13 cellular contexts compared by ENCODE assay signal in genomic region chr12:52126050-52126604, GRCh38. TPM values are rescaled to one million over a fixed set of nuclear protein-coding genes. Genes with fewer than 3 reads are reported as not detected.
DNase-seq lines count a peak whose midpoint lies in the region; ATAC-seq, FAIRE-seq and TF ChIP-seq lines count a peak whose summit lies in the region.
"Had no signal": no experiment of that assay in that cellular context is flagged by ENCODE, and none has a peak within 500 bp of the region (broad histone marks: within the 10 kb centered on the region; RNA-seq: fewer than 3 reads in every experiment).

No MANE protein-coding gene starts in this region.

- no peak for TF ChIP-seq POLR2A in HepG2 (IDR thresholded peaks at IDR 0.05; ENCODE audit: insufficient read depth in 1 of 2, low read depth in 2 of 2, low read length in 2 of 2)

- CTCF ChIA-PET in HepG2 (lab: Yijun Ruan, JAX; ENCODE audit: low intra/inter-chr PET ratio, low total read pairs), result no interaction called here
- CTCF ChIA-PET in activated naive CD4-positive, alpha-beta T cell treated with anti-CD3 and anti-CD28 coated beads, Interleukin-2, amount 10 ng/mL, durations not matched to agents 7 days and 5 days (lab: Charles Lee), result interaction anchor here (0.9 to 5.7 kb wide), 4 partner anchors 9 to 246 kb away, joined by 3 to 94 read pairs (median 4); no protein-coding TSS in a partner anchor

- no peak overlapping the region for H3K9ac ChIP-seq in liver (ENCODE audit: low read depth in 1 of 2, low read length in 2 of 2)
- H3K9ac ChIP-seq in HepG2 (ENCODE audit: insufficient read depth, low read depth, low read length), result no peak overlapping the region

- POLR2A ChIA-PET in HepG2 (lab: Yijun Ruan, JAX), result no interaction called here

- H3K4me1 ChIP-seq in liver (ENCODE audit: control insufficient read depth in 4 of 4, insufficient read depth in 4 of 4, low read length in 3 of 4) (peaks cover 2 to 21% (median 13%) of the 10 kb centered on the region in 4 donors), HepG2 (ENCODE audit: insufficient read depth, low read length) (peaks cover 30% of the 10 kb centered on the region), ectodermal cell (ENCODE audit: control insufficient read depth, insufficient read depth, low read length) (peaks cover 26% of the 10 kb centered on the region), mesodermal cell (ENCODE audit: control insufficient read depth, insufficient read depth, low read length, poor library complexity, severe bottlenecking) (peaks cover 11% of the 10 kb centered on the region)

- ATAC-seq in HepG2 (no peak), GM18867 (IDR thresholded peaks at IDR 0.05; ENCODE audit: unreplicated experiment) (no peak), HG03025 (IDR thresholded peaks at IDR 0.05; ENCODE audit: low FRiP score, unreplicated experiment) (no peak)

- no peak overlapping the region for H3K27ac Mint-ChIP-seq in activated naive CD4-positive, alpha-beta T cell treated with anti-CD3 and anti-CD28 coated beads, Interleukin-2, amount 10 ng/mL, durations not matched to agents 7 days and 5 days

- no peaks in the 10 kb centered on the region for H3K36me3 Mint-ChIP-seq in activated naive CD4-positive, alpha-beta T cell treated with anti-CD3 and anti-CD28 coated beads, Interleukin-2, amount 10 ng/mL, durations not matched to agents 7 days and 5 days

- intact Hi-C loops in HepG2 (cut with micrococcal nuclease; ENCODE audit: unreplicated experiment), result no loop called here

- H3K4me3 ChIP-seq in liver (ENCODE audit: low read depth in 1 of 3, low read length in 3 of 3), result no peak overlapping the region
- H3K4me3 ChIP-seq in HepG2 (replicated peaks in 1 of 3; ENCODE audit: insufficient read depth in 1 of 3, low read depth in 2 of 3, low read length in 3 of 3), result no peak overlapping the region
- H3K4me3 ChIP-seq in ectodermal cell (ENCODE audit: insufficient read depth, low read depth, low read length), result peak overlapping the region; percentile 3
- no peak overlapping the region for H3K4me3 ChIP-seq in mesodermal cell (ENCODE audit: extremely low read depth, insufficient read depth, low read length, poor library complexity, severe bottlenecking)
- H3K4me3 ChIP-seq: skin epidermis had no signal

- no peaks in the 10 kb centered on the region for H3K9me3 Mint-ChIP-seq in activated naive CD4-positive, alpha-beta T cell treated with anti-CD3 and anti-CD28 coated beads, Interleukin-2, amount 10 ng/mL, durations not matched to agents 7 days and 5 days

- H3K27me3 Mint-ChIP-seq in activated naive CD4-positive, alpha-beta T cell treated with anti-CD3 and anti-CD28 coated beads, Interleukin-2, amount 10 ng/mL, durations not matched to agents 7 days and 5 days, result peaks cover 64% of the 10 kb centered on the region

- whole genome bisulfite sequencing in liver, result 86% methylated on average over 2 of the region's 2 CpGs
- WGBS in HepG2 (ENCODE audit: low lambda C conversion rate), result 0% methylated on average over 1 of the region's 2 CpGs
- WGBS in ectodermal cell, 2 experiments, result 80 to 88% methylated on average over 2 of the region's 2 CpGs
- WGBS in mesodermal cell (ENCODE audit: insufficient coverage in 2 of 2), 2 experiments, result 100% methylated on average over 1 of the region's 2 CpGs

- in situ Hi-C loops in HepG2 (cut with HindIII; ENCODE audit: extremely low pct_ligation_motif_present, low pct_unique_long_range_greater_than_20kb), result loop anchor here (25.0 kb wide), 2 partner anchors 411 to 861 kb away; no protein-coding TSS in a partner anchor

- peaks cover 2% of the 10 kb centered on the region for H3K4me1 Mint-ChIP-seq in activated naive CD4-positive, alpha-beta T cell treated with anti-CD3 and anti-CD28 coated beads, Interleukin-2, amount 10 ng/mL, durations not matched to agents 7 days and 5 days

- H3K9me3 ChIP-seq in liver (ENCODE audit: control insufficient read depth in 4 of 4, low read length in 3 of 4), result no peaks in the 10 kb centered on the region
- no peaks in the 10 kb centered on the region for H3K9me3 ChIP-seq in HepG2 (ENCODE audit: low read length)
- no peaks in the 10 kb centered on the region for H3K9me3 ChIP-seq in ectodermal cell (ENCODE audit: control insufficient read depth, low read length)
- H3K9me3 ChIP-seq in mesodermal cell (ENCODE audit: control insufficient read depth, low read length), result no peaks in the 10 kb centered on the region

- TF ChIP-seq RAD21 in liver (IDR thresholded peaks at IDR 0.05) (no peak), HepG2 (CRISPR knock-in tag; IDR thresholded peaks at IDR 0.05) (no peak)

- no peak for TF ChIP-seq EP300 in HepG2 (IDR thresholded peaks at IDR 0.05; ENCODE audit: low read depth in 2 of 2, low read length in 2 of 2)
- no peak for TF ChIP-seq EP300 in HepG2 (CRISPR knock-in tag; IDR thresholded peaks at IDR 0.05; ENCODE audit: borderline replicate concordance)

- H3K27me3 ChIP-seq in liver (ENCODE audit: control insufficient read depth in 4 of 4, insufficient read depth in 4 of 4, low read length in 3 of 4) (no peaks in the 10 kb centered on the region), HepG2 (ENCODE audit: control insufficient read depth in 1 of 2, insufficient read depth in 2 of 2, low read length in 2 of 2) (peaks cover 4 to 36% of the 10 kb centered on the region in 2 experiments; a peak in 3 of 5 replicates), ectodermal cell (ENCODE audit: control insufficient read depth, insufficient read depth, low read length, poor library complexity, severe bottlenecking) (no peaks in the 10 kb centered on the region)

- H3K4me2 ChIP-seq in HepG2 (ENCODE audit: low read depth, low read length), result no peak overlapping the region

- H3K27ac ChIP-seq in liver (ENCODE audit: low read depth in 1 of 2, low read length in 2 of 2) (peak overlapping the region; percentile 36 to 48), HepG2 (ENCODE audit: extremely low read length, insufficient read depth, low read length) (no peak overlapping the region), ectodermal cell (ENCODE audit: insufficient read depth, low read depth, low read length, poor library complexity, severe bottlenecking) (no peak overlapping the region), mesodermal cell (ENCODE audit: low read depth, low read length, severe bottlenecking) (peak overlapping the region; percentile 72)

- DNase-seq in HepG2 (ENCODE audit: low spot score), result no peak
- no peak for DNase-seq in activated effector memory CD4-positive, alpha-beta T cell treated with Interleukin-2 at 50 U/mL for 16 hours
- no peak for DNase-seq in activated naive CD4-positive, alpha-beta T cell treated with anti-CD3 and anti-CD28 coated beads, Interleukin-2, amount 10 ng/mL, durations not matched to agents 7 days and 5 days
- DNase-seq: activated CD8-positive, alpha-beta memory T cell treated with anti-CD3 and anti-CD28 coated beads, Interleukin-2, amount 50 U/mL, for 4 hours; amygdala; MM.1S had no signal

- no peaks in the 10 kb centered on the region for H3K79me2 ChIP-seq in HepG2 (ENCODE audit: insufficient read depth, low read length)

- BruUV-seq in HepG2 (replicated peaks; lab: Mats Ljungman, UMichigan), result no TSS peak

- TF ChIP-seq CTCF in liver (IDR thresholded peaks at IDR 0.05; ENCODE audit: low read depth, low read length, missing input control) (no peak), HepG2 (CRISPR knock-in tag; IDR thresholded peaks at IDR 0.05) (no peak)

- no peaks in the 10 kb centered on the region for H4K20me1 ChIP-seq in HepG2 (ENCODE audit: insufficient read depth, low read length)

- no peak overlapping the region for H2AFZ ChIP-seq in HepG2 (ENCODE audit: low read length)

- FAIRE-seq in HepG2 (lab: Jason Lieb, UNC), result no peak
- FAIRE-seq: GM18507 had no signal

- no peak overlapping the region for H3K4me3 Mint-ChIP-seq in activated naive CD4-positive, alpha-beta T cell treated with anti-CD3 and anti-CD28 coated beads, Interleukin-2, amount 10 ng/mL, durations not matched to agents 7 days and 5 days

- H3K36me3 ChIP-seq in liver (ENCODE audit: control insufficient read depth in 4 of 4, insufficient read depth in 3 of 4, low read depth in 1 of 4, low read length in 3 of 4), result no peaks in the 10 kb centered on the region
- H3K36me3 ChIP-seq in HepG2 (replicated peaks in 1 of 2; ENCODE audit: control insufficient read depth in 1 of 2, insufficient read depth in 2 of 2, low read length in 2 of 2), result no peaks in the 10 kb centered on the region
- no peaks in the 10 kb centered on the region for H3K36me3 ChIP-seq in ectodermal cell (ENCODE audit: control insufficient read depth, insufficient read depth, low read length)
- no peaks in the 10 kb centered on the region for H3K36me3 ChIP-seq in mesodermal cell (ENCODE audit: control insufficient read depth, insufficient read depth, low read length)

RNA-seq across cellular contexts. Expression of gene SMIM41, which starts 46.6 kb away (rescaled TPM):
- total RNA-seq in liver, result under 1 TPM in 1 of 2 donors, not detected in 1; 0.50 TPM
- polyA plus RNA-seq in liver, result under 1 TPM; 0.03 to 0.24 TPM
- total RNA-seq in HepG2 (2016; rRNA removed; fragmentation: Illumina TruSeq; extraction: Trizol), result not detected in 2 replicates
- not detected in 2 replicates for total RNA-seq in HepG2 (2016; cell fraction: cytosol; rRNA removed; fragmentation: Illumina TruSeq; extraction: Trizol; ENCODE audit: low read depth)
- not detected in 2 replicates for total RNA-seq in HepG2 (2016; cell fraction: insoluble cytoplasmic fraction; rRNA removed; fragmentation: Illumina TruSeq; extraction: Trizol)
- total RNA-seq in HepG2 (2016; cell fraction: membrane; rRNA removed; fragmentation: Illumina TruSeq; extraction: Trizol), result not detected in 2 replicates
- total RNA-seq in HepG2 (2016; cell fraction: nucleus; rRNA removed; fragmentation: Illumina TruSeq; extraction: Trizol), result not detected in 2 replicates
- 0.07 TPM in 1 of 2 replicates, not detected in the other for polyA plus RNA-seq in HepG2 (2011; rRNA removed)
- polyA plus RNA-seq in HepG2 (2011; cell fraction: cytosol; rRNA removed), result not detected in 2 replicates
- polyA plus RNA-seq in HepG2 (2011; cell fraction: nucleus; rRNA removed), result not detected in 2 replicates
- not detected in 2 replicates for polyA plus RNA-seq in HepG2 (2012)
- not detected in 2 replicates for polyA plus RNA-seq in HepG2 (2016; cell fraction: cytosol; fragmentation: Illumina TruSeq; extraction: Trizol; ENCODE audit: low read depth)
- polyA plus RNA-seq in HepG2 (2016; cell fraction: insoluble cytoplasmic fraction; fragmentation: Illumina TruSeq; extraction: Trizol; ENCODE audit: low read depth), result not detected in 2 replicates
- polyA plus RNA-seq in HepG2 (2016; cell fraction: membrane; fragmentation: Illumina TruSeq; extraction: Trizol; ENCODE audit: low read depth), result not detected in 2 replicates
- polyA plus RNA-seq in HepG2 (2016; cell fraction: nucleus; fragmentation: Illumina TruSeq; extraction: Trizol; ENCODE audit: insufficient read depth, low read depth), result not detected in 2 replicates
- polyA minus RNA-seq in HepG2 (2011; rRNA and poly(A)+ RNA removed; ENCODE audit: low replicate concordance), result not detected in 2 replicates
- polyA minus RNA-seq in HepG2 (2011; cell fraction: cytosol; rRNA and poly(A)+ RNA removed), result not detected in 2 replicates
- polyA minus RNA-seq in HepG2 (2011; cell fraction: nucleus; rRNA and poly(A)+ RNA removed), result 0.39 TPM in 1 of 2 replicates, not detected in the other
- not detected for polyA plus RNA-seq in ectodermal cell (2013, experiment 1 of 4)
- polyA plus RNA-seq in ectodermal cell (2013, experiment 2 of 4), result not detected
- not detected for polyA plus RNA-seq in ectodermal cell (2013, experiment 3 of 4)
- not detected for polyA plus RNA-seq in ectodermal cell (2013, experiment 4 of 4)
- polyA plus RNA-seq in mesodermal cell (2013, experiment 1 of 2), result not detected
- polyA plus RNA-seq in mesodermal cell (2013, experiment 2 of 2), result not detected

RNA-seq across cellular contexts. Expression of gene ATG101, which starts 56.3 kb away (rescaled TPM):
- total RNA-seq in liver, result 10 to 100 TPM; 12.9 to 28.4 TPM
- 10 to 100 TPM; 30.5 to 31.8 TPM for polyA plus RNA-seq in liver
- 66.7 and 67.7 TPM in 2 replicates for total RNA-seq in HepG2 (2016; rRNA removed; fragmentation: Illumina TruSeq; extraction: Trizol)
- total RNA-seq in HepG2 (2016; cell fraction: cytosol; rRNA removed; fragmentation: Illumina TruSeq; extraction: Trizol; ENCODE audit: low read depth), result 24.9 and 31.4 TPM in 2 replicates
- 67.1 and 68.7 TPM in 2 replicates for total RNA-seq in HepG2 (2016; cell fraction: insoluble cytoplasmic fraction; rRNA removed; fragmentation: Illumina TruSeq; extraction: Trizol)
- 38.8 and 52.9 TPM in 2 replicates for total RNA-seq in HepG2 (2016; cell fraction: membrane; rRNA removed; fragmentation: Illumina TruSeq; extraction: Trizol)
- total RNA-seq in HepG2 (2016; cell fraction: nucleus; rRNA removed; fragmentation: Illumina TruSeq; extraction: Trizol), result 31.7 and 32.7 TPM in 2 replicates
- polyA plus RNA-seq in HepG2 (2011; rRNA removed), result 58.2 and 60.2 TPM in 2 replicates
- 84.5 and 95.4 TPM in 2 replicates for polyA plus RNA-seq in HepG2 (2011; cell fraction: cytosol; rRNA removed)
- 55.3 and 57.9 TPM in 2 replicates for polyA plus RNA-seq in HepG2 (2011; cell fraction: nucleus; rRNA removed)
- 27.2 and 33.1 TPM in 2 replicates for polyA plus RNA-seq in HepG2 (2012)
- polyA plus RNA-seq in HepG2 (2016; cell fraction: cytosol; fragmentation: Illumina TruSeq; extraction: Trizol; ENCODE audit: low read depth), result 16.9 and 28.4 TPM in 2 replicates
- polyA plus RNA-seq in HepG2 (2016; cell fraction: insoluble cytoplasmic fraction; fragmentation: Illumina TruSeq; extraction: Trizol; ENCODE audit: low read depth), result 57.3 and 61.7 TPM in 2 replicates
- 24.0 and 35.4 TPM in 2 replicates for polyA plus RNA-seq in HepG2 (2016; cell fraction: membrane; fragmentation: Illumina TruSeq; extraction: Trizol; ENCODE audit: low read depth)
- polyA plus RNA-seq in HepG2 (2016; cell fraction: nucleus; fragmentation: Illumina TruSeq; extraction: Trizol; ENCODE audit: insufficient read depth, low read depth), result 51.5 and 54.0 TPM in 2 replicates
- 106 and 147 TPM in 2 replicates for polyA minus RNA-seq in HepG2 (2011; rRNA and poly(A)+ RNA removed; ENCODE audit: low replicate concordance)
- 15.6 and 16.2 TPM in 2 replicates for polyA minus RNA-seq in HepG2 (2011; cell fraction: cytosol; rRNA and poly(A)+ RNA removed)
- 12.8 and 16.7 TPM in 2 replicates for polyA minus RNA-seq in HepG2 (2011; cell fraction: nucleus; rRNA and poly(A)+ RNA removed)
- polyA plus RNA-seq in ectodermal cell (2013, experiment 1 of 4), result 32.3 TPM
- 29.6 TPM for polyA plus RNA-seq in ectodermal cell (2013, experiment 2 of 4)
- polyA plus RNA-seq in ectodermal cell (2013, experiment 3 of 4), result 19.9 TPM
- 23.9 TPM for polyA plus RNA-seq in ectodermal cell (2013, experiment 4 of 4)
- polyA plus RNA-seq in mesodermal cell (2013, experiment 1 of 2), result 27.0 TPM
- polyA plus RNA-seq in mesodermal cell (2013, experiment 2 of 2), result 19.6 TPM

Comparison
In these comparisons a context has a peak if more than half of its experiments do, and no peak if none do; other contexts are left out.
1. H3K27ac ChIP-seq: peak in liver (2 of 2) and mesodermal cell (single experiment); none in HepG2 (single experiment) and ectodermal cell (single experiment).